Comparison of ENCODE assay signal across 23 cellular contexts in the genomic region with DNA sequence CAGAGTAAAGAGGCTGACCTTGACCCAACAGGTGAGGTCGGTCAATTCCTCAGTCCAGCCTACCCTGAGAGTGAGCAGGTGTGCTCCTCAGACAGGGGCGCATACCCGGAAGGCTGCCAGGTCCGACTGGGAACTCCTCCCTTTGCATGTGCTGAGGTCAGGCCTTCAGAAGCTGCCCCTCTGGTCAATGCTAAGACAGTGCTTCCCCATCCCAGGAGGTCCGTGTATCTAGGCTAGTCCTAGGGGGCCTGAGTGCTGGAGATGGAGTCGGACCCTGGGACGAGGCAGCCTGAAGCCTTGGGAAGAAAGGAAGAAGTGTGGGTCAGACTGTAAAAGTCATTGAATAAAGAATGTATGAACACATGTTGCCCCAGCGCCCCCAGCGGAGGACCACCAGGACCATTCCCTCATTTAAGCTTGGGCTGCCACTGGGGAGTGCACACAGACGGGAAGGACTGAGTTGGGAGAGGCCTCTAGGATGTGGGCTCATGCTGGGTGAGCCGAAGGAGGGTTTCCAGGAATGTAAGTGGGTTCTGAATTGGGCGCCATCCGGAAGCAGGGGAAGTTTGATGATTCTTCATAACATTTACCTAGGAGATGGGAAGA.
"Had no signal": no experiment of that assay in that cellular context is flagged by ENCODE, and none has a peak within 500 bp of the region (broad histone marks: within the 10 kb centered on the region; RNA-seq: fewer than 3 reads in every experiment).

No MANE protein-coding gene starts in this region.

- H3K36me3 Mint-ChIP-seq: activated naive CD4-positive, alpha-beta T cell treated with anti-CD3 and anti-CD28 coated beads, Interleukin-2, amount 50 U/mL, for 72 hours; brain; naive B cell had no signal

- H3K9me3 ChIP-seq: lower lobe of right lung, prostate gland, right atrium auricular region, spleen had no signal

- H3K4me2 ChIP-seq: hepatocyte had no signal

- H2AFZ ChIP-seq: hepatocyte had no signal

- H3K4me3 Mint-ChIP-seq: activated T-cell treated with anti-CD3 and anti-CD28 coated beads, Interleukin-2, amount 50 U/mL, for 24 hours; activated T-helper 17 cell treated with anti-CD3 and anti-CD28 coated beads, Interleukin-2, amount 50 U/mL, for 72 hours; brain; T-helper 2 cell treated with Interferon-gamma antibody and Interleukin-4, amounts not matched to agents 5 μg/mL and 100 μg/mL, for 36 hours had no signal

- H3K36me3 ChIP-seq: lower lobe of right lung, prostate gland, right atrium auricular region, spleen, WERI-Rb-1 had no signal

- DNase-seq: activated CD4-positive, alpha-beta T cell treated with anti-CD3 and anti-CD28 coated beads for 1 hour; activated CD4-positive, alpha-beta T cell treated with anti-CD3 and anti-CD28 coated beads, Interleukin-2, amount 50 U/mL, for 1 hour; activated CD8-positive, alpha-beta memory T cell treated with anti-CD3 and anti-CD28 coated beads for 24 hours; activated CD8-positive, alpha-beta memory T cell treated with anti-CD3 and anti-CD28 coated beads, Interleukin-2, amount 50 U/mL, for 4 hours; activated T-cell treated with anti-CD3 and anti-CD28 coated beads, Interleukin-2, amount 50 U/mL, for 24 hours; central memory CD4-positive, alpha-beta T cell; effector memory CD4-positive, alpha-beta T cell; glutamatergic neuron; left cardiac atrium; lower lobe of right lung; naive B cell; occipital lobe; spleen; stimulated activated CD4-positive, alpha-beta T cell treated with anti-CD3 and anti-CD28 coated beads, Interleukin-4, amount 100 ng/mL, for 1 hour; stimulated activated naive CD4-positive, alpha-beta T cell treated with Interleukin-2 at 50 U/mL for 16 hours; WERI-Rb-1 had no signal

- H3K27ac Mint-ChIP-seq: activated naive CD4-positive, alpha-beta T cell treated with anti-CD3 and anti-CD28 coated beads, Interleukin-2, amount 50 U/mL, for 72 hours; activated T-cell treated with anti-CD3 and anti-CD28 coated beads, Interleukin-2, amount 50 U/mL, for 24 hours; activated T-helper 17 cell treated with anti-CD3 and anti-CD28 coated beads, Interleukin-2, amount 50 U/mL, for 72 hours; T-helper 2 cell treated with Interferon-gamma antibody and Interleukin-4, amounts not matched to agents 5 μg/mL and 100 μg/mL, for 36 hours had no signal

- H3K79me2 ChIP-seq: hepatocyte had no signal

- H3K4me3 ChIP-seq: hepatocyte, lower lobe of right lung, prostate gland, right atrium auricular region, spleen had no signal

- H3K27ac ChIP-seq: hepatocyte, lower lobe of right lung, prostate gland, right atrium auricular region, spleen, WERI-Rb-1 had no signal

- H3K9me3 Mint-ChIP-seq: activated naive CD4-positive, alpha-beta T cell treated with anti-CD3 and anti-CD28 coated beads, Interleukin-2, amount 50 U/mL, for 72 hours; activated T-cell treated with anti-CD3 and anti-CD28 coated beads, Interleukin-2, amount 50 U/mL, for 24 hours; activated T-helper 17 cell treated with anti-CD3 and anti-CD28 coated beads, Interleukin-2, amount 50 U/mL, for 72 hours; naive B cell; T-helper 2 cell treated with Interferon-gamma antibody and Interleukin-4, amounts not matched to agents 5 μg/mL and 100 μg/mL, for 36 hours had no signal

- H3K4me1 Mint-ChIP-seq: activated T-helper 17 cell treated with anti-CD3 and anti-CD28 coated beads, Interleukin-2, amount 50 U/mL, for 72 hours; naive B cell had no signal

- H3K27me3 ChIP-seq: hepatocyte, right atrium auricular region, spleen had no signal

- H3K4me1 ChIP-seq: lower lobe of right lung, prostate gland, right atrium auricular region, spleen had no signal
